In genomic region chr6:44171899-44172546, GRCh38 we compare ENCODE assay signal across 1 cellular context.
TF ChIP-seq lines count a peak whose summit lies in the region.

No MANE protein-coding gene starts in this region.

TF ChIP-seq in HCT116, 20 proteins besides CTCF, POLR2A, EP300 and RAD21:
- TF ChIP-seq ELF1 (IDR thresholded peaks at IDR 0.05; ENCODE audit: borderline replicate concordance, low read depth) (no peak), CBX3 (IDR thresholded peaks at IDR 0.05; ENCODE audit: low read depth) (no peak), ZNF274 (IDR thresholded peaks at IDR 0.05; ENCODE audit: low read depth, low read length) (no peak), ZFX (IDR thresholded peaks at IDR 0.05) (no peak), FOSL1 (IDR thresholded peaks at IDR 0.05; ENCODE audit: low read depth) (no peak), TCF7L2 (IDR thresholded peaks at IDR 0.05; ENCODE audit: borderline replicate concordance, extremely low read depth, insufficient read depth, insufficient read length) (no peak), SP1 (IDR thresholded peaks at IDR 0.05; ENCODE audit: low read depth) (no peak), POLR2AphosphoS5 (IDR thresholded peaks at IDR 0.05; ENCODE audit: low read depth, low read length) (no peak), JUND (IDR thresholded peaks at IDR 0.05) (no peak), MAX (IDR thresholded peaks at IDR 0.05) (no peak), ATF3 (IDR thresholded peaks at IDR 0.05) (no peak), ZBTB33 (IDR thresholded peaks at IDR 0.05; ENCODE audit: extremely low read depth, insufficient replicate concordance, low read length) (no peak)
